12 cellular contexts compared by ENCODE assay signal in genomic region chr3:56775931-56776461, GRCh38. TPM values are rescaled to one million over a fixed set of nuclear protein-coding genes. Genes with fewer than 3 reads are reported as not detected.
A peak's percentile ranks its signal among the peaks of the same experiment; 100 is the strongest.
DNase-seq lines count a peak whose midpoint lies in the region; ATAC-seq and TF ChIP-seq lines count a peak whose summit lies in the region.
"Had no signal": no experiment of that assay in that cellular context is flagged by ENCODE, and none has a peak within 500 bp of the region (broad histone marks: within the 10 kb centered on the region; RNA-seq: fewer than 3 reads in every experiment).

No MANE protein-coding gene starts in this region.

- no peak overlapping the region for H3K4ac ChIP-seq in trophoblast cell (ENCODE audit: low read depth, low read length)

- no peak for ATAC-seq in central memory CD8-positive, alpha-beta T cell (replicated peaks; ENCODE audit: extremely low read depth, poor library complexity, severe bottlenecking)
- ATAC-seq in naive thymus-derived CD4-positive, alpha-beta T cell: no peak
- ATAC-seq: Panc1 had no signal

- WGBS in trophoblast cell (ENCODE audit: extremely low coverage, insufficient coverage, insufficient read length): no CpG with 5 or more reads among the region's 8 CpGs

- peak overlapping the region; percentile 62 to 78 for H3K4me3 Mint-ChIP-seq in CD14-positive monocyte
- H3K4me3 Mint-ChIP-seq in central memory CD8-positive, alpha-beta T cell: no peak overlapping the region
- H3K4me3 Mint-ChIP-seq in naive thymus-derived CD4-positive, alpha-beta T cell: peak overlapping the region in 6 of 10 donors; percentile 44 to 60 (median 49)

- DNase-seq in CD14-positive monocyte (ENCODE audit: low spot score) (no peak), KBM-7 (peak; percentile 50), KG1 (lab: John Stamatoyannopoulos, UW) (no peak), NCI-H82 treated with DMSO at 0.1 percent for 48 hours (lab: John Stamatoyannopoulos, UW; ENCODE audit: unreplicated experiment) (no peak), trophoblast cell (no peak), NCI-H345 (lab: John Stamatoyannopoulos, UW) (no peak)
- no peak for DNase-seq in central memory CD8-positive, alpha-beta T cell (ENCODE audit: low spot score in 2 of 2)
- no peak for DNase-seq in naive thymus-derived CD4-positive, alpha-beta T cell
- DNase-seq: MG63; stimulated activated CD4-positive, alpha-beta T cell treated with anti-CD3 and anti-CD28 coated beads, Interleukin-1b, Interleukin-23, amount 100 ng/mL, for 48 hours had no signal

- no peak overlapping the region for H2AK5ac ChIP-seq in trophoblast cell (ENCODE audit: low read length)

- no peaks in the 10 kb centered on the region for H3K9me3 ChIP-seq in naive thymus-derived CD4-positive, alpha-beta T cell (ENCODE audit: control insufficient read depth in 2 of 3, low read length in 3 of 3)
- H3K9me3 ChIP-seq in trophoblast cell (ENCODE audit: insufficient read depth, low read depth, low read length): no peaks in the 10 kb centered on the region
- H3K9me3 ChIP-seq: MG63, tibial nerve had no signal

- no peak overlapping the region for H3K4me3 ChIP-seq in naive thymus-derived CD4-positive, alpha-beta T cell (ENCODE audit: low read length)
- H3K4me3 ChIP-seq in trophoblast cell (ENCODE audit: low read depth, low read length): no peak overlapping the region
- H3K4me3 ChIP-seq: MG63 had no signal

- intact Hi-C loops in CD14-positive monocyte (cut with micrococcal nuclease): no loop called here
- intact Hi-C loops in naive thymus-derived CD4-positive, alpha-beta T cell (cut with micrococcal nuclease): no loop called here

- in situ Hi-C loops in KBM-7 (cut with MboI; ENCODE audit: low pct_unique_long_range_greater_than_20kb, low sequenced_read_pairs): no loop called here

- no peak overlapping the region for H2BK12ac ChIP-seq in trophoblast cell (ENCODE audit: low read length)

- H4K8ac ChIP-seq in trophoblast cell (ENCODE audit: low read depth, low read length): no peak overlapping the region

- no peak overlapping the region for H2BK120ac ChIP-seq in trophoblast cell (ENCODE audit: insufficient read depth, low read length, poor library complexity)

- no peak overlapping the region for H4K91ac ChIP-seq in trophoblast cell (ENCODE audit: low read depth, low read length)

- CTCF ChIA-PET in naive thymus-derived CD4-positive, alpha-beta T cell (lab: Charles Lee): interaction anchor here (0.6 to 1.4 kb wide), 4 partner anchors 22 to 221 kb away, joined by 3 to 8 read pairs (median 4); no protein-coding TSS in a partner anchor

- H3K14ac ChIP-seq in trophoblast cell (ENCODE audit: low read length): no peak overlapping the region

- H3K27me3 Mint-ChIP-seq in CD14-positive monocyte (ENCODE audit: low read depth in 3 of 3): peaks cover 0 to 4% (median 0%) of the 10 kb centered on the region in 3 donors
- H3K27me3 Mint-ChIP-seq in central memory CD8-positive, alpha-beta T cell: no peaks in the 10 kb centered on the region
- H3K27me3 Mint-ChIP-seq in naive thymus-derived CD4-positive, alpha-beta T cell: no peaks in the 10 kb centered on the region

- no peak overlapping the region for H3K4me2 ChIP-seq in trophoblast cell (ENCODE audit: low read length)

- no peak overlapping the region for H3K23ac ChIP-seq in trophoblast cell (ENCODE audit: low read length)

- H3K4me1 ChIP-seq in naive thymus-derived CD4-positive, alpha-beta T cell (ENCODE audit: control insufficient read depth in 2 of 2, insufficient read depth in 2 of 2, low read length in 2 of 2): peaks cover 51 to 60% of the 10 kb centered on the region in 2 donors
- H3K4me1 ChIP-seq in trophoblast cell (ENCODE audit: control insufficient read depth in 1 of 2, insufficient read depth in 2 of 2, low read length in 2 of 2): no peaks in the 10 kb centered on the region

- peaks cover 0 to 3% (median 0%) of the 10 kb centered on the region in 7 donors for H3K9me3 Mint-ChIP-seq in CD14-positive monocyte
- no peaks in the 10 kb centered on the region for H3K9me3 Mint-ChIP-seq in central memory CD8-positive, alpha-beta T cell
- H3K9me3 Mint-ChIP-seq in naive thymus-derived CD4-positive, alpha-beta T cell: no peaks in the 10 kb centered on the region

- H3K27ac ChIP-seq in naive thymus-derived CD4-positive, alpha-beta T cell (ENCODE audit: low read depth, low read length): peak overlapping the region; percentile 38
- H3K27ac ChIP-seq in trophoblast cell (ENCODE audit: low read depth, low read length): no peak overlapping the region

- no peak overlapping the region for H3K18ac ChIP-seq in trophoblast cell (ENCODE audit: low read length)

- no peaks in the 10 kb centered on the region for H3K79me2 ChIP-seq in trophoblast cell (ENCODE audit: control insufficient read depth, insufficient read depth, low read length, poor library complexity)

- TF ChIP-seq CTCF in CD14-positive monocyte (IDR thresholded peaks at IDR 0.05): no peak

- H3K4me1 Mint-ChIP-seq in CD14-positive monocyte: peaks cover 68% of the 10 kb centered on the region
- H3K4me1 Mint-ChIP-seq in central memory CD8-positive, alpha-beta T cell: peaks cover 75% of the 10 kb centered on the region
- peaks cover 68 to 100% (median 91%) of the 10 kb centered on the region in 7 donors for H3K4me1 Mint-ChIP-seq in naive thymus-derived CD4-positive, alpha-beta T cell

- peaks cover 32 to 37% of the 10 kb centered on the region in 2 donors for H3K36me3 Mint-ChIP-seq in CD14-positive monocyte
- peaks cover 41% of the 10 kb centered on the region for H3K36me3 Mint-ChIP-seq in central memory CD8-positive, alpha-beta T cell (ENCODE audit: insufficient read depth)
- H3K36me3 Mint-ChIP-seq in naive thymus-derived CD4-positive, alpha-beta T cell: peaks cover 16 to 56% (median 49%) of the 10 kb centered on the region in 5 donors

- H3K27me3 ChIP-seq in naive thymus-derived CD4-positive, alpha-beta T cell (ENCODE audit: control insufficient read depth in 2 of 2, insufficient read depth in 2 of 2, low read length in 2 of 2): no peaks in the 10 kb centered on the region
- no peaks in the 10 kb centered on the region for H3K27me3 ChIP-seq in trophoblast cell (ENCODE audit: insufficient read depth, low read length)
- H3K27me3 ChIP-seq: MG63, tibial nerve had no signal

- H4K12ac ChIP-seq in trophoblast cell (ENCODE audit: low read depth, low read length): no peak overlapping the region

- POLR2A ChIA-PET in naive thymus-derived CD4-positive, alpha-beta T cell (lab: Charles Lee): interaction anchor here (2.2 kb wide), 1 partner anchor 12 kb away, joined by 7 read pairs; no protein-coding TSS in a partner anchor

- no peak overlapping the region for H2BK5ac ChIP-seq in trophoblast cell (ENCODE audit: low read depth, low read length, poor library complexity)

- H2AFZ ChIP-seq in trophoblast cell (ENCODE audit: insufficient read depth, low read length, poor library complexity): no peak overlapping the region

- H3K9ac ChIP-seq in trophoblast cell (ENCODE audit: low read length): no peak overlapping the region

- H3K27ac Mint-ChIP-seq in CD14-positive monocyte: peak overlapping the region; percentile 61 to 94 (median 86)
- H3K27ac Mint-ChIP-seq in central memory CD8-positive, alpha-beta T cell (ENCODE audit: low read depth): peak overlapping the region; percentile 49
- H3K27ac Mint-ChIP-seq in naive thymus-derived CD4-positive, alpha-beta T cell: peak overlapping the region in 8 of 9 donors; percentile 51 to 98 (median 76)

- no peaks in the 10 kb centered on the region for H3K79me1 ChIP-seq in trophoblast cell (ENCODE audit: low read length)

- H3K36me3 ChIP-seq in naive thymus-derived CD4-positive, alpha-beta T cell (ENCODE audit: control insufficient read depth in 2 of 3, insufficient read depth in 3 of 3, low read length in 3 of 3): peaks cover 0 to 29% (median 23%) of the 10 kb centered on the region in 3 experiments
- peaks cover 0 to 3% of the 10 kb centered on the region in 2 experiments for H3K36me3 ChIP-seq in trophoblast cell (ENCODE audit: control insufficient read depth in 1 of 2, insufficient read depth in 2 of 2, low read length in 2 of 2)
- H3K36me3 ChIP-seq: MG63 had no signal

RNA-seq across cellular contexts. Expression of gene ARHGEF3, which starts 25.8 kb away (rescaled TPM):
- 10 to 100 TPM; 22.6 to 29.5 TPM for polyA plus RNA-seq in CD14-positive monocyte
- total RNA-seq in naive thymus-derived CD4-positive, alpha-beta T cell: 10 to 100 TPM; 79.6 to 99.7 (median 87.0) TPM
- 10 to 100 TPM; 78.8 to 94.7 TPM for polyA plus RNA-seq in naive thymus-derived CD4-positive, alpha-beta T cell
- 21.0 and 22.3 TPM in 2 replicates for polyA plus RNA-seq in trophoblast cell (2013)
